ENCODE assay signal across 8 cellular contexts in the genomic region with DNA sequence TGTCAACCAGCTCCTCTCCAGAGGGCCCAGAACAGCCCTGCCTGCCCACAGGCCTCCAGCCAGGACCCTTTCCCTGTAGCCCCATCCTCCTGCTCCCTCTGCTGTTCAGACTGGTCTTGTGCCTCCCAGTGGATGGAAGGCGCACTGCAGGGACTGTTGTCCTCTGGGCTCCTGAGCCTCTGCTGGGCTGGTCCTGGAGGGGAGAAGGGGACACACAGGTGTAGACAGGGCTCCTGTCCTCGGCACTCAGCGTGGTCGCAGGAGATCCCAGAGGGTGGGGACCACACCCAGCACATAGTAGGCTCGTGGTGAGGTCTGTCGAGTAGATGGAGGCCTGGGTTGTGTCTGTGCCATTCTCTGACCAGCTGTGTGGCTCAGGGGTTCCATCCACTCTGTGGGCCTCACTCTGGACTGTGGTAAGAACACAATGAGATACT. TPM values are rescaled to one million over a fixed set of nuclear protein-coding genes. Genes with fewer than 3 reads are reported as not detected.
DNase-seq lines count a peak whose midpoint lies in the region; ATAC-seq and TF ChIP-seq lines count a peak whose summit lies in the region.

No MANE protein-coding gene starts in this region.

- H3K36me3 ChIP-seq in mammary epithelial cell (ENCODE audit: insufficient read depth, low read length): no peaks in the 10 kb centered on the region

- H3K79me2 ChIP-seq in mammary epithelial cell (ENCODE audit: insufficient read depth, low read length): peaks cover 94% of the 10 kb centered on the region

- TF ChIP-seq CTCF in mammary epithelial cell (conservative IDR thresholded peaks at IDR 0.05 in 1 of 2, IDR thresholded peaks at IDR 0.05 in 1 of 2; ENCODE audit: extremely low read depth in 1 of 2, insufficient read depth in 1 of 2, low read depth in 1 of 2, low read length in 2 of 2): peak; percentile 80

- CTCF ChIA-PET in mammary epithelial cell (lab: Charles Lee; ENCODE audit: low non-redundant PET): no interaction called here

- H3K4me3 ChIP-seq in mammary epithelial cell (replicated peaks in 1 of 3; ENCODE audit: insufficient read depth in 1 of 3, low read depth in 2 of 3, low read length in 3 of 3): no peak overlapping the region

- peak overlapping the region; percentile 75 for H3K4me2 ChIP-seq in mammary epithelial cell (ENCODE audit: insufficient read depth, low read depth, low read length)

- peak; percentile 33 for ATAC-seq in left colon
- ATAC-seq in GM21390 (IDR thresholded peaks at IDR 0.05; ENCODE audit: unreplicated experiment): no peak

- no peak overlapping the region for H2AFZ ChIP-seq in mammary epithelial cell (ENCODE audit: low read depth, low read length)

- H4K20me1 ChIP-seq in mammary epithelial cell (ENCODE audit: insufficient read depth, low read length): peaks cover 8% of the 10 kb centered on the region

- BruUV-seq in mammary epithelial cell (replicated peaks; lab: Mats Ljungman, UMichigan): no TSS peak

- in situ Hi-C loops in mammary epithelial cell (cut with MboI; ENCODE audit: low sequenced_read_pairs in 2 of 2): no loop called here

- peaks cover 24% of the 10 kb centered on the region for H3K4me1 ChIP-seq in mammary epithelial cell (ENCODE audit: insufficient read depth, low read length)

- H3K27ac ChIP-seq in mammary epithelial cell (ENCODE audit: insufficient read depth, low read depth, low read length): no peak overlapping the region

- intact Hi-C loops in mammary epithelial cell (cut with micrococcal nuclease): loop anchor here (1.0 to 10.0 kb wide), 2 partner anchors 42 to 218 kb away; partner anchors contain the start of genes CUTA and PHF1
- intact Hi-C loops in left colon (cut with DNase I, micrococcal nuclease): no loop called here

- no peaks in the 10 kb centered on the region for H3K27me3 ChIP-seq in mammary epithelial cell (ENCODE audit: insufficient read depth, low read length)

- dilution Hi-C loops in mammary epithelial cell (cut with HindIII; ENCODE audit: low sequenced_read_pairs): no loop called here

- DNase-seq in CMK (ENCODE audit: low read depth) (peak; percentile 43), HPDE6-E6E7 (ENCODE audit: extremely low spot score) (peak; percentile 49), T-helper 9 cell (peak; percentile 47), mammary epithelial cell (peak; percentile 30), left colon (peak; percentile 58 to 65), GOT3 (lab: John Stamatoyannopoulos, UW) (no peak)
- DNase-seq in stimulated activated CD8-positive, alpha-beta memory T cell treated with anti-CD3 and anti-CD28 coated beads, Interleukin-12 subunit alpha, Interleukin-12 subunit beta, amount 100 ng/mL, for 4 hours (ENCODE audit: low read depth): peak; percentile 31

- H3K9ac ChIP-seq in mammary epithelial cell (ENCODE audit: insufficient read depth, low read length): no peak overlapping the region

- WGBS in mammary epithelial cell (ENCODE audit: low coverage, missing lambda C conversion rate): 89% methylated on average over 4 of the region's 6 CpGs

- H3K9me3 ChIP-seq in mammary epithelial cell (replicated peaks; ENCODE audit: insufficient read depth, low read length): no peaks in the 10 kb centered on the region

RNA-seq across cellular contexts. Expression of gene ITPR3, which starts 11.5 kb away (rescaled TPM):
- 100 to 1,000 TPM; 125 to 155 TPM for total RNA-seq in mammary epithelial cell
- polyA plus RNA-seq in mammary epithelial cell: 106 TPM
- polyA minus RNA-seq in mammary epithelial cell: 270 TPM
- total RNA-seq in left colon: 100 to 1,000 TPM; 106 to 108 TPM

RNA-seq across cellular contexts. Expression of gene BAK1, which starts 52.5 kb away (rescaled TPM):
- total RNA-seq in mammary epithelial cell: 10 to 100 TPM; 41.0 to 70.6 TPM
- polyA plus RNA-seq in mammary epithelial cell: 62.0 TPM
- polyA minus RNA-seq in mammary epithelial cell: 81.7 TPM
- total RNA-seq in left colon: 10 to 100 TPM; 85.6 to 93.5 TPM
